Comparison of ENCODE assay signal across 33 cellular contexts in genomic region chr3:2468816-2469215, GRCh38.
"Had no signal": no experiment of that assay in that cellular context is flagged by ENCODE, and none has a peak within 500 bp of the region (broad histone marks: within the 10 kb centered on the region; RNA-seq: fewer than 3 reads in every experiment).

No MANE protein-coding gene starts in this region.

- H3K4me1 ChIP-seq: SJCRH30 had no signal

- FAIRE-seq: colon, TTC549 had no signal

- H3K4me2 ChIP-seq: KMS-11 had no signal

- DNase-seq: activated CD4-positive, alpha-beta T cell treated with anti-CD3 and anti-CD28 coated beads, Interleukin-2, amount 10 ng/mL, durations not matched to agents 24 days and 14 days; activated CD4-positive, alpha-beta T cell treated with anti-CD3 and anti-CD28 coated beads, Interleukin-2, amount 50 U/mL, for 4 hours; activated CD8-positive, alpha-beta T cell treated with anti-CD3 and anti-CD28 coated beads for 36 hours; activated effector memory CD4-positive, alpha-beta T cell treated with anti-CD3 and anti-CD28 coated beads, Interleukin-2, amount 50 U/mL, for 16 hours; activated naive CD4-positive, alpha-beta T cell; activated naive CD4-positive, alpha-beta T cell treated with anti-CD3 and anti-CD28 coated beads, Interleukin-2, amount 50 U/mL, for 16 hours; activated naive CD8-positive, alpha-beta T cell treated with anti-CD3 and anti-CD28 coated beads for 36 hours; activated T-cell treated with anti-CD3 and anti-CD28 coated beads, Interleukin-2, amount 50 U/mL, for 1 hour; activated T-cell treated with anti-CD3 and anti-CD28 coated beads, Interleukin-2, amount 50 U/mL, for 72 hours; amniotic stem cell; aorta; brain microvascular endothelial cell; central memory CD4-positive, alpha-beta T cell; MM.1S; NCI-H1092; NCI-H1436 treated with DMSO at 0.1 percent for 48 hours; NCI-H1694 treated with DMSO at 0.1 percent for 48 hours; NCI-H2029 treated with DMSO at 0.1 percent for 48 hours; NCI-H2107; NCI-H2171; NCI-H510A; NCI-H526; NCI-H774; NK-92 treated with Interleukin-12 subunit alpha and Interleukin-12 subunit beta, amount 100 ng/mL, for 24 hours; SHP77; SJCRH30; T1000 had no signal

- H3K9me3 ChIP-seq: SJCRH30 had no signal

- H3K9ac ChIP-seq: KMS-11 had no signal

- ATAC-seq: activated CD8-positive, alpha-beta T cell treated with anti-CD3 and anti-CD28 coated beads for 36 hours; activated T-cell treated with anti-CD3 and anti-CD28 coated beads, Interleukin-2, amount 50 U/mL, for 72 hours; activated T-helper 17 cell treated with anti-CD3 and anti-CD28 coated beads, Interleukin-2, amount 50 U/mL, for 72 hours; Panc1 had no signal

- H3K27ac ChIP-seq: brain microvascular endothelial cell, KMS-11, SJCRH30, SK-N-MC had no signal

- H3K36me3 ChIP-seq: brain microvascular endothelial cell, SJCRH30 had no signal

- H3K27me3 ChIP-seq: brain microvascular endothelial cell, SJCRH30 had no signal

- H3K4me3 ChIP-seq: SJCRH30, SK-N-MC had no signal
